In the genomic region with DNA sequence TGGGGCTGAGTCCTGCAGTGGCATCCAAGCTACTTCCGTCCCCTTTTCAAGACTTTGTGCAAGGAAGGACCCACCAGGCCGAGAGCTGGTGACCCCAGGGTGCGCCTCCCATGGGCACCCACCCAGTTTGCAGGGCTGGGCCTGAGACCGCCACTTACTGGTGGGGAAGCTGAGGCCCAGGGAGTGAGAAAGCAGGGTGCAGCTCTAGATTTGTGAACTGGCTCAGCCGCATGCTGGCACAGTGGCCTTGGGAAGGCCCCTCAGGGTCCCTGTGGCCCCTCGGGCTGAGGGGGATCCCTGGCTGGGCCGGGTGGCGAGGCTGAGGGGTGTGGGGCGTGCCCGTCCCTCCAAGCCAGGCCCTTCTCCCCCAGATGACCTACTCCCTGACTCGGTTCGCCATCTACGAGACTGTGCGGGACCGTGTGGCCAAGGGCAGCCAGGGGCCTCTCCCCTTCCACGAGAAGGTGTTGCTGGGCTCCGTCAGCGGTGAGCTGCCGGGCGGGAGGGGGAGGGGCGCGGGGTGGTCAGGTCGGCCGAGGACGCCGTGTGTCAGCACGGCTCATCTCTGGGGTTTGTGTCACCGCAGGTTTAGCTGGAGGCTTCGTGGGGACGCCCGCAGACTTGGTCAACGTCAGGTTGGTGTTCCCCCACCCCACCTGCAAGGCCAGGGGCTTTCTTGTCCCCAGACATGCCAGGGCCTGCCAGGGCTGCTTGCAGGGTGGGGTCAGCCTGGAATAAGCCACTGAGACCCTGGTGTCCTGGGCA, we compare ENCODE assay signal across 21 cellular contexts.
"Had no signal": no experiment of that assay in that cellular context is flagged by ENCODE, and none has a peak within 500 bp of the region (broad histone marks: within the 10 kb centered on the region; RNA-seq: fewer than 3 reads in every experiment).

No MANE protein-coding gene starts in this region.

- H3K27me3 ChIP-seq: foreskin keratinocyte, ovary, vagina had no signal

- H3K36me3 ChIP-seq: left ventricle myocardium inferior, ovary, prostate gland, vagina had no signal

- DNase-seq: activated CD4-positive, alpha-beta memory T cell treated with anti-CD3 and anti-CD28 coated beads for 36 hours; activated CD4-positive, alpha-beta T cell treated with anti-CD3 and anti-CD28 coated beads for 48 hours; activated CD8-positive, alpha-beta memory T cell treated with anti-CD3 and anti-CD28 coated beads, Interleukin-2, amount 50 U/mL, for 4 hours; activated T-cell treated with anti-CD3 and anti-CD28 coated beads, Interleukin-2, amount 50 U/mL, for 1 hour; endodermal cell; foreskin keratinocyte; left ventricle myocardium inferior; retina; small intestine; stimulated activated CD4-positive, alpha-beta T cell treated with anti-CD3 and anti-CD28 coated beads, Interleukin-4, amount 100 ng/mL, for 24 hours; stimulated activated naive CD8-positive, alpha-beta T cell treated with anti-CD3 and anti-CD28 coated beads, Interleukin-15, amount 100 ng/mL, for 72 hours; T-cell had no signal

- H3K27ac ChIP-seq: foreskin keratinocyte, left ventricle myocardium inferior, ovary, prostate gland, vagina had no signal

- H3K9me3 ChIP-seq: left ventricle myocardium inferior, mucosa of descending colon, ovary, prostate gland, vagina had no signal

- H3K4me3 ChIP-seq: left ventricle myocardium inferior, mucosa of descending colon, ovary, prostate gland, vagina had no signal

- ATAC-seq: esophagus mucosa; foreskin keratinocyte; mucosa of descending colon; natural killer cell treated with Interleukin-12 subunit alpha and Interleukin-12 subunit beta and Interleukin-15 and Interleukin-18, amount 100 ng/mL, for 72 hours; sciatic nerve; stimulated activated memory B cell treated with anti-CD40 and anti-IgM and Interleukin-4, amounts not matched to agents 10 μg/mL and 1 μg/mL and 100 μg/mL, for 72 hours; stimulated activated naive CD8-positive, alpha-beta T cell treated with anti-CD3 and anti-CD28 coated beads, Interleukin-15, amount 100 ng/mL, for 72 hours; T-cell had no signal

- H3K4me1 ChIP-seq: foreskin keratinocyte had no signal

- FAIRE-seq: bronchial epithelial cell, small intestine had no signal
